In genomic region chr22:41832553-41833368, GRCh38 we compare ENCODE assay signal across 8 cellular contexts. TPM values are rescaled to one million over a fixed set of nuclear protein-coding genes. Genes with fewer than 3 reads are reported as not detected.
DNase-seq lines count a peak whose midpoint lies in the region; ATAC-seq, FAIRE-seq and TF ChIP-seq lines count a peak whose summit lies in the region.

Gene SREBF2, plus strand, starts transcription at chr22:41833105. Its CDS starts 166 bp downstream, at chr22:41833271.

- peak; percentile 68 for TF ChIP-seq POLR2A in endothelial cell of umbilical vein (IDR thresholded peaks at IDR 0.05; ENCODE audit: low read depth, low read length)

- H3K9me1 ChIP-seq in endothelial cell of umbilical vein (replicated peaks; ENCODE audit: control insufficient read depth, extremely low read depth, insufficient read depth, low read length) = no peaks in the 10 kb centered on the region

- intact Hi-C loops in OCI-LY7 (cut with micrococcal nuclease; ENCODE audit: unreplicated experiment) = loop anchor here (1.0 to 5.0 kb wide), 4 partner anchors 30 to 114 kb away; partner anchors contain the start of gene CENPM
- intact Hi-C loops in endothelial cell of umbilical vein (cut with micrococcal nuclease) = loop anchor here (2.0 kb wide), 3 partner anchors 32 to 136 kb away; partner anchors contain the start of genes CCDC134 and CENPM

- H3K27me3 ChIP-seq in endothelial cell of umbilical vein (ENCODE audit: control insufficient read depth in 2 of 2, insufficient read depth in 2 of 2, low read length in 2 of 2) = no peaks in the 10 kb centered on the region

- CTCF ChIA-PET in OCI-LY7 (lab: Charles Lee; ENCODE audit: unreplicated experiment) = no interaction called here
- CTCF ChIA-PET in endothelial cell of umbilical vein (lab: Charles Lee) = interaction anchor here (0.6 to 2.4 kb wide), 12 partner anchors 11 to 145 kb away, joined by 3 to 16 read pairs (median 4); partner anchors contain the start of gene CCDC134

- H3K9me3 ChIP-seq in OCI-LY7 (ENCODE audit: low read length) (no peaks in the 10 kb centered on the region; the same call in 1 of the 2 replicates), endothelial cell of umbilical vein (replicated peaks; ENCODE audit: control insufficient read depth, insufficient read depth, low read length) (no peaks in the 10 kb centered on the region)

- FAIRE-seq in endothelial cell of umbilical vein (lab: Jason Lieb, UNC) = peak; percentile 100

- H3K9me2 ChIP-seq in OCI-LY7 (ENCODE audit: insufficient read depth, low read length) = no peaks in the 10 kb centered on the region

- DNase-seq in DMS 273 treated with DMSO at 0.1 percent for 48 hours (lab: John Stamatoyannopoulos, UW) = peak; percentile 95
- DNase-seq in HuH-7.5 (ENCODE audit: low spot score) = peak; percentile 89
- peak; percentile 100 for DNase-seq in OCI-LY7 (ENCODE audit: low spot score)
- DNase-seq in activated T-cell treated with anti-CD3 and anti-CD28 coated beads for 1 hour (ENCODE audit: low read depth) = peak; percentile 98
- DNase-seq in endothelial cell of umbilical vein (ENCODE audit: low read depth, low spot score) = peak; percentile 100
- DNase-seq in midbrain (lab: John Stamatoyannopoulos, UW) = peak; percentile 99
- DNase-seq in stimulated activated CD8-positive, alpha-beta memory T cell treated with anti-CD3 and anti-CD28 coated beads, Interleukin-2, amount 100 ng/mL, for 1 hour (ENCODE audit: low read depth in 2 of 2) = peak; percentile 97 to 98

- H3K27ac ChIP-seq in OCI-LY7 (ENCODE audit: low read depth, low read length, poor library complexity, severe bottlenecking) (peak within 1 kb of the TSS; percentile 84), endothelial cell of umbilical vein (ENCODE audit: insufficient read depth, low read depth, low read length) (peak within 1 kb of the TSS; percentile 73)

- H3K4me1 ChIP-seq in OCI-LY7 (ENCODE audit: insufficient read depth, low read length, poor library complexity, severe bottlenecking) (peaks cover 57% of the 10 kb centered on the region), endothelial cell of umbilical vein (ENCODE audit: control insufficient read depth, extremely low read depth, insufficient read depth, low read length) (peaks cover 16% of the 10 kb centered on the region)

- peak within 1 kb of the TSS; percentile 77 for H3K9ac ChIP-seq in endothelial cell of umbilical vein (replicated peaks; ENCODE audit: extremely low read depth, insufficient read depth, low read length)

- H3K79me2 ChIP-seq in OCI-LY7 (ENCODE audit: insufficient read depth, low read depth, low read length) (peaks cover 54% of the 10 kb centered on the region), endothelial cell of umbilical vein (ENCODE audit: control insufficient read depth, insufficient read depth, low read length) (peaks cover 39% of the 10 kb centered on the region)

- H2AFZ ChIP-seq in OCI-LY7 (ENCODE audit: low read length) (peak within 1 kb of the TSS; percentile 52; the same call in 1 of the 2 replicates), endothelial cell of umbilical vein (ENCODE audit: low read depth, low read length) (peak within 1 kb of the TSS; percentile 26)

- dilution Hi-C loops in endothelial cell of umbilical vein (cut with MboI; ENCODE audit: extremely low pct_ligation_motif_present, low sequenced_read_pairs) = no loop called here

- BruUV-seq in OCI-LY7 (replicated peaks; lab: Mats Ljungman, UMichigan) = no TSS peak
- BruUV-seq in endothelial cell of umbilical vein (replicated peaks; lab: Mats Ljungman, UMichigan) = no TSS peak

- H3K36me3 ChIP-seq in OCI-LY7 (ENCODE audit: insufficient read depth, low read length) (peaks cover 42% of the 10 kb centered on the region), endothelial cell of umbilical vein (ENCODE audit: control insufficient read depth in 2 of 2, extremely low read depth in 1 of 2, insufficient read depth in 2 of 2, low read length in 2 of 2) (peaks cover 2 to 8% of the 10 kb centered on the region in 2 experiments)

- peak; percentile 78 for ATAC-seq in GM21526 (IDR thresholded peaks at IDR 0.05; ENCODE audit: low FRiP score, unreplicated experiment)

- POLR2A ChIA-PET in OCI-LY7 (lab: Charles Lee) = interaction anchor here (1.0 to 1.6 kb wide), 6 partner anchors 10 to 114 kb away, joined by 3 to 5 read pairs (median 4); partner anchors contain the start of gene CENPM
- POLR2A ChIA-PET in endothelial cell of umbilical vein (lab: Charles Lee) = interaction anchor here (1.2 to 1.3 kb wide), 2 partner anchors 13 to 32 kb away, joined by 3 read pairs; partner anchors contain the start of gene CCDC134

- H3K4me3 ChIP-seq in OCI-LY7 (ENCODE audit: low read depth, low read length, poor library complexity, severe bottlenecking) = peak within 1 kb of the TSS; percentile 90
- peak within 1 kb of the TSS; percentile 59 to 81 (median 75) for H3K4me3 ChIP-seq in endothelial cell of umbilical vein (replicated peaks in 1 of 3; ENCODE audit: insufficient read depth in 1 of 3, low read depth in 1 of 3, low read length in 3 of 3)

- H3K4me2 ChIP-seq in OCI-LY7 (ENCODE audit: low read length) (peak within 1 kb of the TSS; percentile 89), endothelial cell of umbilical vein (ENCODE audit: insufficient read depth, low read length) (peak within 1 kb of the TSS; percentile 97)

- no peak for TF ChIP-seq CTCF in OCI-LY7 (conservative IDR thresholded peaks at IDR 0.05; ENCODE audit: low read length)
- TF ChIP-seq CTCF in endothelial cell of umbilical vein (IDR thresholded peaks at IDR 0.05; ENCODE audit: extremely low read depth in 1 of 2, insufficient read depth in 1 of 2, low read depth in 1 of 2, low read length in 2 of 2) = no peak

- H4K20me1 ChIP-seq in OCI-LY7 (ENCODE audit: insufficient read depth, low read length) (peaks cover 12% of the 10 kb centered on the region), endothelial cell of umbilical vein (replicated peaks; ENCODE audit: control insufficient read depth, extremely low read depth, insufficient read depth, low read length) (no peaks in the 10 kb centered on the region)

TF ChIP-seq in endothelial cell of umbilical vein, 7 proteins besides CTCF, POLR2A, EP300 and RAD21:
- no peak for TF ChIP-seq FOS (IDR thresholded peaks at IDR 0.05; ENCODE audit: borderline replicate concordance, insufficient read depth, low read length)
- TF ChIP-seq MYC (IDR thresholded peaks at IDR 0.05; ENCODE audit: low read depth, low read length) = peak; percentile 18
- no peak for TF ChIP-seq GATA2 (IDR thresholded peaks at IDR 0.05; ENCODE audit: insufficient read depth, insufficient read length, low read depth, low read length)
- TF ChIP-seq, protein P1, sequence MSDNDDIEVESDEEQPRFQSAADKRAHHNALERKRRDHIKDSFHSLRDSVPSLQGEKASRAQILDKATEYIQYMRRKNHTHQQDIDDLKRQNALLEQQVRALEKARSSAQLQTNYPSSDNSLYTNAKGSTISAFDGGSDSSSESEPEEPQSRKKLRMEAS (IDR thresholded peaks at IDR 0.05; ENCODE audit: insufficient read depth, insufficient read length) = peak; percentile 46
- no peak for TF ChIP-seq EZH2 (IDR thresholded peaks at IDR 0.05; ENCODE audit: borderline replicate concordance, low read depth, low read length, severe bottlenecking)
- peak; percentile 82 for TF ChIP-seq JUN (IDR thresholded peaks at IDR 0.05; ENCODE audit: borderline replicate concordance, insufficient read depth, insufficient read length, low read depth)
- TF ChIP-seq POLR2AphosphoS5 (IDR thresholded peaks at IDR 0.05; ENCODE audit: insufficient read depth, low read depth, low read length) = peak; percentile 74

RNA-seq across cellular contexts. Expression of gene SREBF2, which starts in this region (rescaled TPM):
- total RNA-seq in OCI-LY7 (2014; rRNA removed; shearing (Covaris generic)) = 132 and 167 TPM in 2 replicates
- total RNA-seq in OCI-LY7 (2022) (312 and 330 TPM in 2 replicates), endothelial cell of umbilical vein (136 and 144 TPM in 2 replicates)
- 101 and 105 TPM in 2 replicates for polyA plus RNA-seq in endothelial cell of umbilical vein
- polyA plus RNA-seq in endothelial cell of umbilical vein (2011; cell fraction: cytosol; rRNA removed) = 64.9 and 79.0 TPM in 2 replicates
- polyA plus RNA-seq in endothelial cell of umbilical vein (2011; cell fraction: nucleus; rRNA removed) = 142 and 146 TPM in 2 replicates
- polyA plus RNA-seq in endothelial cell of umbilical vein (2012) = 65.1 and 68.1 TPM in 2 replicates
- polyA minus RNA-seq in endothelial cell of umbilical vein = 144 and 167 TPM in 2 replicates
- polyA minus RNA-seq in endothelial cell of umbilical vein (2011; cell fraction: cytosol; rRNA and poly(A)+ RNA removed) = 39.5 TPM
- polyA minus RNA-seq in endothelial cell of umbilical vein (2011; cell fraction: nucleus; rRNA and poly(A)+ RNA removed) = 83.5 and 87.5 TPM in 2 replicates

Comparison
In these comparisons a context has a peak if more than half of its experiments do, and no peak if none do; other contexts are left out.
1. Peak in every context shown above with its lines: DNase-seq, ATAC-seq, H3K4me3 ChIP-seq and H3K27ac ChIP-seq.